Comparison of ENCODE assay signal across 23 cellular contexts in genomic region chr1:200906491-200906890, GRCh38. TPM values are rescaled to one million over a fixed set of nuclear protein-coding genes. Genes with fewer than 3 reads are reported as not detected.
A peak's percentile ranks its signal among the peaks of the same experiment; 100 is the strongest.
DNase-seq lines count a peak whose midpoint lies in the region; ATAC-seq and TF ChIP-seq lines count a peak whose summit lies in the region.
"Had no signal": no experiment of that assay in that cellular context is flagged by ENCODE, and none has a peak within 500 bp of the region (broad histone marks: within the 10 kb centered on the region; RNA-seq: fewer than 3 reads in every experiment).

No MANE protein-coding gene starts in this region.

- ATAC-seq in T-helper 17 cell: no peak
- no peak for ATAC-seq in stimulated activated naive CD8-positive, alpha-beta T cell treated with anti-CD3 and anti-CD28 coated beads, Interleukin-15, Interleukin-2, amounts not matched to agents 100 U/mL and 50 U/mL, for 24 hours
- no peak for ATAC-seq in GM21825 (IDR thresholded peaks at IDR 0.05; ENCODE audit: unreplicated experiment)

- H3K27me3 Mint-ChIP-seq in T-helper 17 cell: peaks cover 9% of the 10 kb centered on the region

- H3K27ac ChIP-seq in HEK293 (ENCODE audit: extremely low read depth, low read depth, low read length) (no peak overlapping the region), transverse colon (peak overlapping the region; percentile 80 to 87 (median 85))
- H3K27ac ChIP-seq: SK-N-MC had no signal

- no peaks in the 10 kb centered on the region for H3K36me3 Mint-ChIP-seq in T-helper 17 cell (ENCODE audit: low read depth)
- H3K36me3 Mint-ChIP-seq: CD4-positive, alpha-beta memory T cell had no signal

- H3K27me3 ChIP-seq in mucosa of stomach (ENCODE audit: control insufficient read depth, insufficient read depth, low read length) (no peaks in the 10 kb centered on the region), transverse colon (no peaks in the 10 kb centered on the region)
- H3K27me3 ChIP-seq: BE2C had no signal

- CTCF ChIA-PET in HEK293 (lab: Yijun Ruan, JAX): no interaction called here

- peak overlapping the region; percentile 18 for H3K9ac ChIP-seq in mucosa of stomach (ENCODE audit: low read length)

- in situ Hi-C loops in transverse colon (cut with MboI; ENCODE audit: low pct_ligation_motif_present in 1 of 4, low pct_unique_long_range_greater_than_20kb in 1 of 4, low sequenced_read_pairs in 3 of 4): no loop called here

- intact Hi-C loops in transverse colon (cut with DNase I; ENCODE audit: low total_unique reads): no loop called here

- no peaks in the 10 kb centered on the region for H3K9me3 ChIP-seq in HEK293 (ENCODE audit: control insufficient read depth, insufficient read depth, low read depth, low read length)
- no peaks in the 10 kb centered on the region for H3K9me3 ChIP-seq in T-helper 17 cell (ENCODE audit: control insufficient read depth, low read length, poor library complexity, severe bottlenecking)
- no peaks in the 10 kb centered on the region for H3K9me3 ChIP-seq in mucosa of stomach (ENCODE audit: control insufficient read depth, low read length)
- H3K9me3 ChIP-seq in transverse colon: no peaks in the 10 kb centered on the region
- H3K9me3 ChIP-seq: BE2C, Caco-2, HAP-1 had no signal

- TF ChIP-seq CTCF in HEK293 (tag by site-specific recombination; IDR thresholded peaks at IDR 0.05) (no peak), transverse colon (IDR thresholded peaks at IDR 0.05) (no peak)

- H3K4me1 Mint-ChIP-seq in T-helper 17 cell: peaks cover 22% of the 10 kb centered on the region

- no peak overlapping the region for H3K4me3 ChIP-seq in HEK293 (ENCODE audit: low read depth, low read length)
- no peak overlapping the region for H3K4me3 ChIP-seq in mucosa of stomach (ENCODE audit: low read length)
- H3K4me3 ChIP-seq in transverse colon: peak overlapping the region in 1 of 4 donors; percentile 13
- H3K4me3 ChIP-seq: GM12878, HAP-1, SK-N-MC had no signal

- 97 to 100% methylated on average over 1 to 2 of the region's 2 CpGs for WGBS in transverse colon (ENCODE audit: low coverage in 1 of 2), 2 donors

- DNase-seq in T-helper 17 cell (no peak), transverse colon (no peak), NCI-H82 (lab: John Stamatoyannopoulos, UW) (no peak)
- no peak for DNase-seq in stimulated activated naive CD8-positive, alpha-beta T cell treated with anti-CD3 and anti-CD28 coated beads, Interleukin-15, Interleukin-2, amounts not matched to agents 100 U/mL and 50 U/mL, for 24 hours
- DNase-seq: BE2C, Caco-2, KBM-7, NCI-H1092 treated with DMSO at 0.1 percent for 48 hours, NCI-H1436 treated with DMSO at 0.1 percent for 48 hours, NCI-H1930, NCI-H524, NCI-H774, SHP77 had no signal

- H3K36me3 ChIP-seq in HEK293 (ENCODE audit: control insufficient read depth in 2 of 2, insufficient read depth in 1 of 2, low read length in 2 of 2) (peaks cover 0 to 44% of the 10 kb centered on the region in 2 experiments; a peak in 1 of 3 replicates), mucosa of stomach (ENCODE audit: control insufficient read depth, insufficient read depth, low read length) (peaks cover 29% of the 10 kb centered on the region), transverse colon (peaks cover 0 to 3% (median 0%) of the 10 kb centered on the region in 4 donors)
- H3K36me3 ChIP-seq: BE2C, HAP-1 had no signal

- TF ChIP-seq POLR2A in transverse colon (IDR thresholded peaks at IDR 0.05): no peak

- H3K4me1 ChIP-seq in HEK293 (ENCODE audit: control insufficient read depth, insufficient read depth, low read length) (no peaks in the 10 kb centered on the region; the same call in 1 of the 2 replicates), mucosa of stomach (ENCODE audit: control insufficient read depth, insufficient read depth, low read length) (peaks cover 79% of the 10 kb centered on the region), transverse colon (peaks cover 19 to 75% (median 60%) of the 10 kb centered on the region in 4 donors)
- H3K4me1 ChIP-seq: BE2C, HAP-1 had no signal

- H3K27ac Mint-ChIP-seq in T-helper 17 cell: peak overlapping the region; percentile 43

- POLR2A ChIA-PET in HEK293 (lab: Yijun Ruan, JAX): no interaction called here

- H3K4me3 Mint-ChIP-seq in T-helper 17 cell: no peak overlapping the region

- TF ChIP-seq EP300 in transverse colon (IDR thresholded peaks at IDR 0.05; ENCODE audit: low read depth): no peak

TF ChIP-seq in HEK293, 187 proteins besides CTCF, POLR2A, EP300 and RAD21:
- TF ChIP-seq ZNF266 (tag by site-specific recombination; IDR thresholded peaks at IDR 0.05; ENCODE audit: low read depth): no peak
- no peak for TF ChIP-seq ZNF510 (tag by site-specific recombination; IDR thresholded peaks at IDR 0.05; ENCODE audit: insufficient replicate concordance)
- TF ChIP-seq ZNF121 (tag by site-specific recombination; IDR thresholded peaks at IDR 0.05): peak; percentile 44; the same call in 1 of the 2 replicates
- TF ChIP-seq ZNF248 (tag by site-specific recombination; IDR thresholded peaks at IDR 0.05): no peak
- TF ChIP-seq ZNF529 (tag by site-specific recombination; IDR thresholded peaks at IDR 0.05; ENCODE audit: insufficient replicate concordance): no peak

RNA-seq across cellular contexts. Expression of gene INAVA, which starts 11.8 kb away (rescaled TPM):
- total RNA-seq in T-helper 17 cell: under 1 TPM; 0.25 to 0.39 TPM
- total RNA-seq in transverse colon: 100 to 1,000 TPM; 139 to 609 (median 265) TPM
- total RNA-seq: HT1080, OCI-LY7 had no signal

RNA-seq across cellular contexts. Expression of gene GPR25, which starts 33.7 kb away (rescaled TPM):
- total RNA-seq in T-helper 17 cell (10 to 100 TPM; 10.9 to 18.3 TPM), transverse colon (under 1 TPM in 1 of 4 donors, not detected in 3; 0.48 TPM)
- total RNA-seq: A673, Caco-2, GM12878, HT1080, OCI-LY7 had no signal

Comparison
In these comparisons a context has a peak if more than half of its experiments do, and no peak if none do; other contexts are left out.
1. RNA of gene INAVA, which starts 11.8 kb away (total RNA-seq): 139 to 609 TPM in transverse colon; 0.25 to 0.39 TPM in T-helper 17 cell; every median in the first group is over 100 times any median in the second.
2. RNA of gene GPR25, which starts 33.7 kb away (total RNA-seq): 10.9 to 18.3 TPM in T-helper 17 cell; 0.48 TPM in transverse colon; every median in the first group is over 4 times any median in the second.